In the genomic region with DNA sequence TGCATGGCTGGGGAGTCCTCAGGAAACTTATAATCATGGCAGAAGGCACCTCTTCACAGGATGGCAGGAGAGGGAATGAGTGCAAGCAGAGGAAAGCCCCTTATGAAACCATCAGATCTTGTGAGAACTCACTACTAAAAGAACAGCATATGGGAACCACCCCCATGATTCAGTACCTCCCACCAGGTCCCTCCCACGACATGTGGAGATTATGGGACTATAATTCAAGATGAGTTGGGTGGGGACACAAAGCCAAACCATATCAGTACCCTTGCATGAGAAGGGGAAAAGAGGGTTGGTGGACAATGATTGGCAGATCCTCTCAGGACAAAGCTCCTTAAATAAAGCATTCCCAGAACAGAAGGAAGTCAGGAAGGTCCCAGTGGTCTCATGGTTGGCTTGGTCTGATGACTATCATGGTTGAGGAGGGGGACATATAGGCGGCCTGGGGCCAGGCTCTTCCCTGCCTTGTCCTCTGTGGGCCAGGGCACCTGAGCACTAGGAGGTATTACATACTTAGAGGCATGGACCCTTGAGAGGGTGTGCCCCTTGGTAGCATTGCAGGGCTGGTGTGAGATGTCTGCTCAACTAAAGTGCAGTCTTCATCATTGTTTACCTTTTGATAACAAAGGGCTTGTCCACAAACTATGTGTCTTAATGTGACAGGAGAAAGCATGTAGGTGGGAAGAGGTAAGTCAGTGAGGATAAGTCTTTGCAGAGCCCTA, we compare ENCODE assay signal across 29 cellular contexts. TPM values are rescaled to one million over a fixed set of nuclear protein-coding genes. Genes with fewer than 3 reads are reported as not detected.
"Had no signal": no experiment of that assay in that cellular context is flagged by ENCODE, and none has a peak within 500 bp of the region (broad histone marks: within the 10 kb centered on the region; RNA-seq: fewer than 3 reads in every experiment).

No MANE protein-coding gene starts in this region.

- H3K9me3 Mint-ChIP-seq: natural killer cell; stimulated activated effector memory CD8-positive, alpha-beta T cell treated with anti-CD3 and anti-CD28 coated beads, Interleukin-12 subunit alpha, Interleukin-12 subunit beta, amount 100 ng/mL, for 72 hours had no signal

- FAIRE-seq: keratinocyte, small intestine had no signal

- DNase-seq: hippocampal formation; kidney glomerular epithelial cell; left cardiac atrium; left ventricle myocardium inferior; mesendoderm; naive B cell; natural killer cell; nephron progenitor cell; occipital lobe; ovary; sigmoid colon; small intestine; spleen; stimulated activated CD4-positive, alpha-beta T cell treated with anti-CD3 and anti-CD28 coated beads, Interleukin-4, amount 100 ng/mL, for 24 hours; stimulated activated naive CD4-positive, alpha-beta T cell treated with Interleukin-2 at 50 U/mL for 16 hours; stomach; testis; thyroid gland; transverse colon; uterus had no signal

- H2AFZ ChIP-seq: neural progenitor cell had no signal

- H3K4me1 ChIP-seq: left ventricle myocardium inferior, neural progenitor cell, right atrium auricular region, sigmoid colon, spleen, stomach, transverse colon, uterus had no signal

- H3K4me3 ChIP-seq: left ventricle myocardium inferior, lung, neural progenitor cell, ovary, right atrium auricular region, sigmoid colon, spleen, stomach, testis, thyroid gland, transverse colon, uterus had no signal

- H3K4me2 ChIP-seq: neural progenitor cell had no signal

- H3K9me3 ChIP-seq: left ventricle myocardium inferior, neutrophil, ovary, right atrium auricular region, sigmoid colon, spleen, stomach, testis, thyroid gland, transverse colon, uterus had no signal

- H3K27ac Mint-ChIP-seq: mesothelial cell of epicardium; natural killer cell; nephron progenitor cell; neural progenitor cell; progenitor cell of endocrine pancreas; stimulated activated effector memory CD8-positive, alpha-beta T cell treated with anti-CD3 and anti-CD28 coated beads, Interleukin-12 subunit alpha, Interleukin-12 subunit beta, amount 100 ng/mL, for 72 hours had no signal

- H3K27me3 Mint-ChIP-seq: progenitor cell of endocrine pancreas had no signal

- H3K4me3 Mint-ChIP-seq: mesothelial cell of epicardium; naive B cell; natural killer cell; nephron progenitor cell; neural progenitor cell; stimulated activated effector memory CD8-positive, alpha-beta T cell treated with anti-CD3 and anti-CD28 coated beads, Interleukin-12 subunit alpha, Interleukin-12 subunit beta, amount 100 ng/mL, for 72 hours had no signal

- H3K27me3 ChIP-seq: neural progenitor cell, neutrophil, ovary, right atrium auricular region, sigmoid colon, spleen, stomach, testis, thyroid gland, transverse colon, uterus had no signal

- H3K4me1 Mint-ChIP-seq: mesothelial cell of epicardium; naive B cell; natural killer cell; nephron progenitor cell; stimulated activated effector memory CD8-positive, alpha-beta T cell treated with anti-CD3 and anti-CD28 coated beads, Interleukin-12 subunit alpha, Interleukin-12 subunit beta, amount 100 ng/mL, for 72 hours had no signal

- H3K27ac ChIP-seq: left ventricle myocardium inferior, neural progenitor cell, neutrophil, ovary, right atrium auricular region, sigmoid colon, spleen, stomach, testis, transverse colon, uterus had no signal

- ATAC-seq: left cardiac atrium; natural killer cell; stimulated activated effector memory CD8-positive, alpha-beta T cell treated with anti-CD3 and anti-CD28 coated beads, Interleukin-12 subunit alpha, Interleukin-12 subunit beta, amount 100 ng/mL, for 72 hours had no signal

- H3K9ac ChIP-seq: neural progenitor cell had no signal

- H3K36me3 ChIP-seq: left ventricle myocardium inferior, neural progenitor cell, neutrophil, ovary, right atrium auricular region, stomach, thyroid gland, transverse colon, uterus had no signal

RNA-seq across cellular contexts. Expression of gene HSD17B6, which starts 22.2 kb away (rescaled TPM):
- total RNA-seq: left ventricle myocardium inferior, mononuclear cell had no signal
